ENCODE assay signal across 1 cellular context in genomic region chr10:112970036-112970435, GRCh38.
TF ChIP-seq lines count a peak whose summit lies in the region.

No MANE protein-coding gene starts in this region.

TF ChIP-seq in H1, 55 proteins besides CTCF, POLR2A, EP300 and RAD21:
- no peak for TF ChIP-seq USF2 (IDR thresholded peaks at IDR 0.05; ENCODE audit: low read length)
- TF ChIP-seq JUN (IDR thresholded peaks at IDR 0.05; ENCODE audit: low read depth, low read length), result no peak
- no peak for TF ChIP-seq NANOG (IDR thresholded peaks at IDR 0.05; ENCODE audit: insufficient read depth, low read depth, low read length, poor library complexity, severe bottlenecking)
- no peak for TF ChIP-seq BRCA1 (IDR thresholded peaks at IDR 0.05; ENCODE audit: low read depth, low read length)
- TF ChIP-seq SP2 (IDR thresholded peaks at IDR 0.05; ENCODE audit: low read length), result no peak
- TF ChIP-seq TBP (IDR thresholded peaks at IDR 0.05; ENCODE audit: low read depth, low read length), result no peak
- no peak for TF ChIP-seq POU5F1 (IDR thresholded peaks at IDR 0.05; ENCODE audit: low read depth, low read length)
- TF ChIP-seq CHD1 (IDR thresholded peaks at IDR 0.05; ENCODE audit: low read depth, low read length), result no peak
- TF ChIP-seq ATF2 (IDR thresholded peaks at IDR 0.05; ENCODE audit: low read length), result no peak
- TF ChIP-seq GTF2F1 (IDR thresholded peaks at IDR 0.05; ENCODE audit: borderline replicate concordance, low read depth, low read length), result no peak
- TF ChIP-seq E2F6 (IDR thresholded peaks at IDR 0.05), result no peak
- no peak for TF ChIP-seq CTBP2 (IDR thresholded peaks at IDR 0.05; ENCODE audit: borderline replicate concordance, insufficient read depth, insufficient read length, low read length)
- TF ChIP-seq SP4 (IDR thresholded peaks at IDR 0.05; ENCODE audit: low read length), result no peak
